In the genomic region with DNA sequence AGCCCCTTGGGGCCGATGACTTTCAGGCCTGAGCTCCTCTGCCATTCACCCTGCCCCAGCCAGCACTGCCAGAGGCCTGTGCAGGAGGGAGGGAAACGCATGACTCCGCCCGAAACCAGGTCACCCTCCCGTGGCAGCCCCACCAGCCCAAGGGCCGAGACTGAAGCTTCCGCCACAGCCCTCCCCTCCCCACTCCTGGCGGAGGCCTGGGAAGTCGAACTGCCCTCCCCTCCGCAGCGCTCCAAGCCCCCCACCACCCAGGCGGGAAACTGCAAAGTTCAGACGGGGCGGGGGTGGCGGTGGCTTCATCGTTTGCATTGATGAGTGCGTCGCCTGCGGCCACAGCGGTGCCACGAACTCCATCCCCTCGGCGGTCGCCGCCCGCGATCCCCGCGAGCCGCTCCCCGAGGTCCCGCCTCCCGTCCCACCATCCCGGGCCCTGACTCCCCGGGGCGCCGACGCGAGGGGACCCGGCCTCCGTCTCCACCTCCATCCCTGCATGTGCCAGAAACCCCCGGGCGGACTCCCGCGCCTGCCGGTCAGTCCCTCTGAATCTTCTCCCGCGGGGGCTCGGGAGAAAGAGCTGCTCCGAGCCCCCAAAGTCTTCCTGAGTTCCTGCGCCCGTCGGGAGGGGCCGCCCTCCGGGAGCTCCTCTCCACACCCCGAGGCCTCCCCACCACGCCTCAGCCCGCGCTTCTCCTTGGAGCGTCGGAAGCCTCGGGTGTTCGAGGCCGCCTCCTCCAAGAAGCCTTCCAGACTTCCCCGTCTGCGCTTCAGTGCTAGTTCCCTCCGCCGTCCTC, we compare ENCODE assay signal across 1 cellular context.
TF ChIP-seq lines count a peak whose summit lies in the region.

No MANE protein-coding gene starts in this region.

TF ChIP-seq in K562, 482 proteins besides CTCF, POLR2A, EP300 and RAD21 (continued from another document and continues in another):
- TF ChIP-seq SMAD2 (IDR thresholded peaks at IDR 0.05; ENCODE audit: low read depth, low read length) (no peak), ZBED1 (IDR thresholded peaks at IDR 0.05) (no peak), ZNF224 (CRISPR knock-in tag; IDR thresholded peaks at IDR 0.05) (no peak), ZNF134 (CRISPR knock-in tag; conservative IDR thresholded peaks at IDR 0.05) (no peak), PPARD (CRISPR knock-in tag; IDR thresholded peaks at IDR 0.05) (no peak), KLF16 (IDR thresholded peaks at IDR 0.05) (no peak), NR2C2 (CRISPR knock-in tag; IDR thresholded peaks at IDR 0.05) (no peak), NR2C2 (tag; IDR thresholded peaks at IDR 0.05) (no peak), ELF1 (tag; IDR thresholded peaks at IDR 0.05) (no peak), BCL6 (CRISPR knock-in tag; IDR thresholded peaks at IDR 0.05) (no peak), ZNF76 (CRISPR knock-in tag; IDR thresholded peaks at IDR 0.05; ENCODE audit: borderline replicate concordance) (no peak), FOXM1 (IDR thresholded peaks at IDR 0.05; ENCODE audit: low read depth) (no peak), FOXM1 (CRISPR knock-in tag; IDR thresholded peaks at IDR 0.05; ENCODE audit: low read depth) (0 out of 2 replicates have a peak, but pooled peaks have one; percentile 46), GTF2E2 (tag; IDR thresholded peaks at IDR 0.05) (no peak), ETV1 (tag; conservative IDR thresholded peaks at IDR 0.05; ENCODE audit: low read depth) (no peak), ZNF165 (CRISPR knock-in tag; IDR thresholded peaks at IDR 0.05; ENCODE audit: borderline replicate concordance) (no peak), CHCHD3 (CRISPR knock-in tag; IDR thresholded peaks at IDR 0.05) (no peak), THRAP3 (IDR thresholded peaks at IDR 0.05; ENCODE audit: borderline replicate concordance) (no peak), ZSCAN32 (CRISPR knock-in tag; IDR thresholded peaks at IDR 0.05) (no peak), CEBPB (tag; IDR thresholded peaks at IDR 0.05) (no peak), ZFP36 (IDR thresholded peaks at IDR 0.05; ENCODE audit: low read depth, low read length, partially characterized antibody) (peak; percentile 100), SIX5 (IDR thresholded peaks at IDR 0.05; ENCODE audit: borderline replicate concordance in 1 of 2, insufficient read depth in 1 of 2, low read depth in 1 of 2, low read length in 2 of 2) (no peak), DNMT1 (IDR thresholded peaks at IDR 0.05) (no peak), FOXJ3 (CRISPR knock-in tag; IDR thresholded peaks at IDR 0.05) (no peak), NCOA6 (IDR thresholded peaks at IDR 0.05) (peak; percentile 55; the same call in 1 of the 2 replicates), HEY1 (CRISPR knock-in tag; IDR thresholded peaks at IDR 0.05; ENCODE audit: borderline replicate concordance) (no peak), MCM7 (IDR thresholded peaks at IDR 0.05) (no peak), NELFE (IDR thresholded peaks at IDR 0.05; ENCODE audit: insufficient read depth, insufficient read length) (no peak), RCOR1 (IDR thresholded peaks at IDR 0.05; ENCODE audit: borderline replicate concordance in 1 of 2, low read depth in 2 of 2, low read length in 2 of 2) (peak in 1 of 2 experiments; percentile 54; a peak in 1 of 4 replicates), TAF9B (IDR thresholded peaks at IDR 0.05; ENCODE audit: partially characterized antibody) (no peak), BHLHE40 (IDR thresholded peaks at IDR 0.05; ENCODE audit: low read length) (no peak), ZNF174 (CRISPR knock-in tag; IDR thresholded peaks at IDR 0.05) (no peak), MCM2 (IDR thresholded peaks at IDR 0.05; ENCODE audit: low read depth) (no peak), LEF1 (IDR thresholded peaks at IDR 0.05) (no peak), ZNF644 (tag; IDR thresholded peaks at IDR 0.05; ENCODE audit: low read depth) (no peak)
- TF ChIP-seq, protein P1, sequence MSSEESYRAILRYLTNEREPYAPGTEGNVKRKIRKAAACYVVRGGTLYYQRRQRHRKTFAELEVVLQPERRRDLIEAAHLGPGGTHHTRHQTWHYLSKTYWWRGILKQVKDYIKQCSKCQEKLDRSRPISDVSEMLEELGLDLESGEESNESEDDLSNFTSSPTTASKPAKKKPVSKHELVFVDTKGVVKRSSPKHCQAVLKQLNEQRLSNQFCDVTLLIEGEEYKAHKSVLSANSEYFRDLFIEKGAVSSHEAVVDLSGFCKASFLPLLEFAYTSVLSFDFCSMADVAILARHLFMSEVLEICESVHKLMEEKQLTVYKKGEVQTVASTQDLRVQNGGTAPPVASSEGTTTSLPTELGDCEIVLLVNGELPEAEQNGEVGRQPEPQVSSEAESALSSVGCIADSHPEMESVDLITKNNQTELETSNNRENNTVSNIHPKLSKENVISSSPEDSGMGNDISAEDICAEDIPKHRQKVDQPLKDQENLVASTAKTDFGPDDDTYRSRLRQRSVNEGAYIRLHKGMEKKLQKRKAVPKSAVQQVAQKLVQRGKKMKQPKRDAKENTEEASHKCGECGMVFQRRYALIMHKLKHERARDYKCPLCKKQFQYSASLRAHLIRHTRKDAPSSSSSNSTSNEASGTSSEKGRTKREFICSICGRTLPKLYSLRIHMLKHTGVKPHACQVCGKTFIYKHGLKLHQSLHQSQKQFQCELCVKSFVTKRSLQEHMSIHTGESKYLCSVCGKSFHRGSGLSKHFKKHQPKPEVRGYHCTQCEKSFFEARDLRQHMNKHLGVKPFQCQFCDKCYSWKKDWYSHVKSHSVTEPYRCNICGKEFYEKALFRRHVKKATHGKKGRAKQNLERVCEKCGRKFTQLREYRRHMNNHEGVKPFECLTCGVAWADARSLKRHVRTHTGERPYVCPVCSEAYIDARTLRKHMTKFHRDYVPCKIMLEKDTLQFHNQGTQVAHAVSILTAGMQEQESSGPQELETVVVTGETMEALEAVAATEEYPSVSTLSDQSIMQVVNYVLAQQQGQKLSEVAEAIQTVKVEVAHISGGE (CRISPR knock-in tag; IDR thresholded peaks at IDR 0.05), result no peak
- TF ChIP-seq, protein P2, sequence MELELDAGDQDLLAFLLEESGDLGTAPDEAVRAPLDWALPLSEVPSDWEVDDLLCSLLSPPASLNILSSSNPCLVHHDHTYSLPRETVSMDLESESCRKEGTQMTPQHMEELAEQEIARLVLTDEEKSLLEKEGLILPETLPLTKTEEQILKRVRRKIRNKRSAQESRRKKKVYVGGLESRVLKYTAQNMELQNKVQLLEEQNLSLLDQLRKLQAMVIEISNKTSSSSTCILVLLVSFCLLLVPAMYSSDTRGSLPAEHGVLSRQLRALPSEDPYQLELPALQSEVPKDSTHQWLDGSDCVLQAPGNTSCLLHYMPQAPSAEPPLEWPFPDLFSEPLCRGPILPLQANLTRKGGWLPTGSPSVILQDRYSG (tag; conservative IDR thresholded peaks at IDR 0.05; ENCODE audit: low read depth), result no peak
- TF ChIP-seq, protein P3, sequence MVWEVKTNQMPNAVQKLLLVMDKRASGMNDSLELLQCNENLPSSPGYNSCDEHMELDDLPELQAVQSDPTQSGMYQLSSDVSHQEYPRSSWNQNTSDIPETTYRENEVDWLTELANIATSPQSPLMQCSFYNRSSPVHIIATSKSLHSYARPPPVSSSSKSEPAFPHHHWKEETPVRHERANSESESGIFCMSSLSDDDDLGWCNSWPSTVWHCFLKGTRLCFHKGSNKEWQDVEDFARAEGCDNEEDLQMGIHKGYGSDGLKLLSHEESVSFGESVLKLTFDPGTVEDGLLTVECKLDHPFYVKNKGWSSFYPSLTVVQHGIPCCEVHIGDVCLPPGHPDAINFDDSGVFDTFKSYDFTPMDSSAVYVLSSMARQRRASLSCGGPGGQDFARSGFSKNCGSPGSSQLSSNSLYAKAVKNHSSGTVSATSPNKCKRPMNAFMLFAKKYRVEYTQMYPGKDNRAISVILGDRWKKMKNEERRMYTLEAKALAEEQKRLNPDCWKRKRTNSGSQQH (CRISPR knock-in tag; IDR thresholded peaks at IDR 0.05), result no peak
- TF ChIP-seq, protein P4, sequence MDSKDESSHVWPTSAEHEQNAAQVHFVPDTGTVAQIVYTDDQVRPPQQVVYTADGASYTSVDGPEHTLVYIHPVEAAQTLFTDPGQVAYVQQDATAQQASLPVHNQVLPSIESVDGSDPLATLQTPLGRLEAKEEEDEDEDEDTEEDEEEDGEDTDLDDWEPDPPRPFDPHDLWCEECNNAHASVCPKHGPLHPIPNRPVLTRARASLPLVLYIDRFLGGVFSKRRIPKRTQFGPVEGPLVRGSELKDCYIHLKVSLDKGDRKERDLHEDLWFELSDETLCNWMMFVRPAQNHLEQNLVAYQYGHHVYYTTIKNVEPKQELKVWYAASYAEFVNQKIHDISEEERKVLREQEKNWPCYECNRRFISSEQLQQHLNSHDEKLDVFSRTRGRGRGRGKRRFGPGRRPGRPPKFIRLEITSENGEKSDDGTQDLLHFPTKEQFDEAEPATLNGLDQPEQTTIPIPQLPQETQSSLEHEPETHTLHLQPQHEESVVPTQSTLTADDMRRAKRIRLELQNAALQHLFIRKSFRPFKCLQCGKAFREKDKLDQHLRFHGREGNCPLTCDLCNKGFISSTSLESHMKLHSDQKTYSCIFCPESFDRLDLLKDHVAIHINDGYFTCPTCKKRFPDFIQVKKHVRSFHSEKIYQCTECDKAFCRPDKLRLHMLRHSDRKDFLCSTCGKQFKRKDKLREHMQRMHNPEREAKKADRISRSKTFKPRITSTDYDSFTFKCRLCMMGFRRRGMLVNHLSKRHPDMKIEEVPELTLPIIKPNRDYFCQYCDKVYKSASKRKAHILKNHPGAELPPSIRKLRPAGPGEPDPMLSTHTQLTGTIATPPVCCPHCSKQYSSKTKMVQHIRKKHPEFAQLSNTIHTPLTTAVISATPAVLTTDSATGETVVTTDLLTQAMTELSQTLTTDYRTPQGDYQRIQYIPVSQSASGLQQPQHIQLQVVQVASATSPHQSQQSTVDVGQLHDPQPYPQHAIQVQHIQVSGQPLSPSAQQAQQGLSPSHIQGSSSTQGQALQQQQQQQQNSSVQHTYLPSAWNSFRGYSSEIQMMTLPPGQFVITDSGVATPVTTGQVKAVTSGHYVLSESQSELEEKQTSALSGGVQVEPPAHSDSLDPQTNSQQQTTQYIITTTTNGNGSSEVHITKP (IDR thresholded peaks at IDR 0.05; ENCODE audit: partially characterized antibody), result no peak
- TF ChIP-seq, protein P5, sequence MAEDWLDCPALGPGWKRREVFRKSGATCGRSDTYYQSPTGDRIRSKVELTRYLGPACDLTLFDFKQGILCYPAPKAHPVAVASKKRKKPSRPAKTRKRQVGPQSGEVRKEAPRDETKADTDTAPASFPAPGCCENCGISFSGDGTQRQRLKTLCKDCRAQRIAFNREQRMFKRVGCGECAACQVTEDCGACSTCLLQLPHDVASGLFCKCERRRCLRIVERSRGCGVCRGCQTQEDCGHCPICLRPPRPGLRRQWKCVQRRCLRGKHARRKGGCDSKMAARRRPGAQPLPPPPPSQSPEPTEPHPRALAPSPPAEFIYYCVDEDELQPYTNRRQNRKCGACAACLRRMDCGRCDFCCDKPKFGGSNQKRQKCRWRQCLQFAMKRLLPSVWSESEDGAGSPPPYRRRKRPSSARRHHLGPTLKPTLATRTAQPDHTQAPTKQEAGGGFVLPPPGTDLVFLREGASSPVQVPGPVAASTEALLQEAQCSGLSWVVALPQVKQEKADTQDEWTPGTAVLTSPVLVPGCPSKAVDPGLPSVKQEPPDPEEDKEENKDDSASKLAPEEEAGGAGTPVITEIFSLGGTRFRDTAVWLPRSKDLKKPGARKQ (CRISPR knock-in tag; IDR thresholded peaks at IDR 0.05), result no peak
- TF ChIP-seq, protein P6, sequence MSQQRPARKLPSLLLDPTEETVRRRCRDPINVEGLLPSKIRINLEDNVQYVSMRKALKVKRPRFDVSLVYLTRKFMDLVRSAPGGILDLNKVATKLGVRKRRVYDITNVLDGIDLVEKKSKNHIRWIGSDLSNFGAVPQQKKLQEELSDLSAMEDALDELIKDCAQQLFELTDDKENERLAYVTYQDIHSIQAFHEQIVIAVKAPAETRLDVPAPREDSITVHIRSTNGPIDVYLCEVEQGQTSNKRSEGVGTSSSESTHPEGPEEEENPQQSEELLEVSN (IDR thresholded peaks at IDR 0.05; ENCODE audit: borderline replicate concordance in 1 of 2, extremely low read depth in 1 of 2, insufficient read depth in 1 of 2, insufficient read length in 1 of 2, low read depth in 1 of 2, low read length in 1 of 2, poor library complexity in 1 of 2, severe bottlenecking in 1 of 2), result peak; percentile 44 to 72
- TF ChIP-seq, protein P7, sequence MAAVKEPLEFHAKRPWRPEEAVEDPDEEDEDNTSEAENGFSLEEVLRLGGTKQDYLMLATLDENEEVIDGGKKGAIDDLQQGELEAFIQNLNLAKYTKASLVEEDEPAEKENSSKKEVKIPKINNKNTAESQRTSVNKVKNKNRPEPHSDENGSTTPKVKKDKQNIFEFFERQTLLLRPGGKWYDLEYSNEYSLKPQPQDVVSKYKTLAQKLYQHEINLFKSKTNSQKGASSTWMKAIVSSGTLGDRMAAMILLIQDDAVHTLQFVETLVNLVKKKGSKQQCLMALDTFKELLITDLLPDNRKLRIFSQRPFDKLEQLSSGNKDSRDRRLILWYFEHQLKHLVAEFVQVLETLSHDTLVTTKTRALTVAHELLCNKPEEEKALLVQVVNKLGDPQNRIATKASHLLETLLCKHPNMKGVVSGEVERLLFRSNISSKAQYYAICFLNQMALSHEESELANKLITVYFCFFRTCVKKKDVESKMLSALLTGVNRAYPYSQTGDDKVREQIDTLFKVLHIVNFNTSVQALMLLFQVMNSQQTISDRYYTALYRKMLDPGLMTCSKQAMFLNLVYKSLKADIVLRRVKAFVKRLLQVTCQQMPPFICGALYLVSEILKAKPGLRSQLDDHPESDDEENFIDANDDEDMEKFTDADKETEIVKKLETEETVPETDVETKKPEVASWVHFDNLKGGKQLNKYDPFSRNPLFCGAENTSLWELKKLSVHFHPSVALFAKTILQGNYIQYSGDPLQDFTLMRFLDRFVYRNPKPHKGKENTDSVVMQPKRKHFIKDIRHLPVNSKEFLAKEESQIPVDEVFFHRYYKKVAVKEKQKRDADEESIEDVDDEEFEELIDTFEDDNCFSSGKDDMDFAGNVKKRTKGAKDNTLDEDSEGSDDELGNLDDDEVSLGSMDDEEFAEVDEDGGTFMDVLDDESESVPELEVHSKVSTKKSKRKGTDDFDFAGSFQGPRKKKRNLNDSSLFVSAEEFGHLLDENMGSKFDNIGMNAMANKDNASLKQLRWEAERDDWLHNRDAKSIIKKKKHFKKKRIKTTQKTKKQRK (IDR thresholded peaks at IDR 0.05; ENCODE audit: borderline replicate concordance, low read depth, low read length), result no peak
- TF ChIP-seq, protein P8, sequence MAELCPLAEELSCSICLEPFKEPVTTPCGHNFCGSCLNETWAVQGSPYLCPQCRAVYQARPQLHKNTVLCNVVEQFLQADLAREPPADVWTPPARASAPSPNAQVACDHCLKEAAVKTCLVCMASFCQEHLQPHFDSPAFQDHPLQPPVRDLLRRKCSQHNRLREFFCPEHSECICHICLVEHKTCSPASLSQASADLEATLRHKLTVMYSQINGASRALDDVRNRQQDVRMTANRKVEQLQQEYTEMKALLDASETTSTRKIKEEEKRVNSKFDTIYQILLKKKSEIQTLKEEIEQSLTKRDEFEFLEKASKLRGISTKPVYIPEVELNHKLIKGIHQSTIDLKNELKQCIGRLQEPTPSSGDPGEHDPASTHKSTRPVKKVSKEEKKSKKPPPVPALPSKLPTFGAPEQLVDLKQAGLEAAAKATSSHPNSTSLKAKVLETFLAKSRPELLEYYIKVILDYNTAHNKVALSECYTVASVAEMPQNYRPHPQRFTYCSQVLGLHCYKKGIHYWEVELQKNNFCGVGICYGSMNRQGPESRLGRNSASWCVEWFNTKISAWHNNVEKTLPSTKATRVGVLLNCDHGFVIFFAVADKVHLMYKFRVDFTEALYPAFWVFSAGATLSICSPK (IDR thresholded peaks at IDR 0.05; ENCODE audit: borderline replicate concordance), result no peak
- TF ChIP-seq, protein P9, sequence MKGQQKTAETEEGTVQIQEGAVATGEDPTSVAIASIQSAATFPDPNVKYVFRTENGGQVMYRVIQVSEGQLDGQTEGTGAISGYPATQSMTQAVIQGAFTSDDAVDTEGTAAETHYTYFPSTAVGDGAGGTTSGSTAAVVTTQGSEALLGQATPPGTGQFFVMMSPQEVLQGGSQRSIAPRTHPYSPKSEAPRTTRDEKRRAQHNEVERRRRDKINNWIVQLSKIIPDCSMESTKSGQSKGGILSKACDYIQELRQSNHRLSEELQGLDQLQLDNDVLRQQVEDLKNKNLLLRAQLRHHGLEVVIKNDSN (CRISPR knock-in tag; IDR thresholded peaks at IDR 0.05), result no peak
